Comparison of ENCODE assay signal across 10 cellular contexts in genomic region chr14:63039800-63040380, GRCh38. TPM values are rescaled to one million over a fixed set of nuclear protein-coding genes. Genes with fewer than 3 reads are reported as not detected.
DNase-seq lines count a peak whose midpoint lies in the region; ATAC-seq and TF ChIP-seq lines count a peak whose summit lies in the region.
"Had no signal": no experiment of that assay in that cellular context is flagged by ENCODE, and none has a peak within 500 bp of the region (broad histone marks: within the 10 kb centered on the region; RNA-seq: fewer than 3 reads in every experiment).

No MANE protein-coding gene starts in this region.

- no peak overlapping the region for H3K27ac ChIP-seq in right cardiac atrium (ENCODE audit: low read length)
- H3K27ac ChIP-seq: BLaER1 treated with 17β-estradiol and CSF1 and Interleukin-3, amounts not matched to agents 10 nM and 100 nM had no signal

- ATAC-seq in esophagus mucosa (peak; percentile 82), GM21367 (IDR thresholded peaks at IDR 0.05; ENCODE audit: unreplicated experiment) (no peak), HG03280 (IDR thresholded peaks at IDR 0.05; ENCODE audit: unreplicated experiment) (no peak), right cardiac atrium (no peak)

- TF ChIP-seq CTCF in type B pancreatic cell (conservative IDR thresholded peaks at IDR 0.05): peak; percentile 72

- intact Hi-C loops in right cardiac atrium (cut with DNase I): no loop called here

- peaks cover 9% of the 10 kb centered on the region for H3K27me3 ChIP-seq in right cardiac atrium (ENCODE audit: control insufficient read depth, insufficient read depth)
- H3K27me3 ChIP-seq: BLaER1 treated with 17β-estradiol and CSF1 and Interleukin-3, amounts not matched to agents 10 nM and 100 nM had no signal

- DNase-seq in SIG-M5 treated with dmso at 0.1 percent for 504 hours (lab: John Stamatoyannopoulos, UW; ENCODE audit: unreplicated experiment) (peak; percentile 41), SIG-M5 (lab: John Stamatoyannopoulos, UW) (no peak), NCI-H82 (lab: John Stamatoyannopoulos, UW) (peak; percentile 47), type B pancreatic cell (ENCODE audit: extremely low spot score, unreplicated experiment) (no peak), right cardiac atrium (no peak)

- 21% methylated on average over 3 of the region's 3 CpGs for WGBS in right cardiac atrium

- no peak overlapping the region for H3K27ac Mint-ChIP-seq in type B pancreatic cell

- H3K4me3 ChIP-seq in right cardiac atrium (ENCODE audit: low read length): no peak overlapping the region
- H3K4me3 ChIP-seq: BLaER1 treated with 17β-estradiol and CSF1 and Interleukin-3, amounts not matched to agents 10 nM and 100 nM had no signal

- no peaks in the 10 kb centered on the region for H3K4me1 ChIP-seq in right cardiac atrium (ENCODE audit: control insufficient read depth, insufficient read depth, low read length)

- H3K9me3 Mint-ChIP-seq in type B pancreatic cell: no peaks in the 10 kb centered on the region

- H3K27me3 Mint-ChIP-seq in type B pancreatic cell: peaks cover 51% of the 10 kb centered on the region

- no peaks in the 10 kb centered on the region for H3K36me3 Mint-ChIP-seq in type B pancreatic cell

- no peaks in the 10 kb centered on the region for H3K4me1 Mint-ChIP-seq in type B pancreatic cell (ENCODE audit: unreplicated experiment)

- no peaks in the 10 kb centered on the region for H3K9me3 ChIP-seq in right cardiac atrium (ENCODE audit: control insufficient read depth, low read length)

- no peak overlapping the region for H3K4me3 Mint-ChIP-seq in type B pancreatic cell

RNA-seq across cellular contexts. Expression of gene KCNH5, which starts 5.4 kb away (rescaled TPM):
- not detected for total RNA-seq in esophagus mucosa
- total RNA-seq in type B pancreatic cell (ENCODE audit: low replicate concordance): 0.88 and 2.8 TPM in 2 replicates
- not detected for total RNA-seq in right cardiac atrium
- polyA plus RNA-seq in right cardiac atrium: not detected
- total RNA-seq: dermis microvascular lymphatic vessel endothelial cell had no signal

Comparison
In these comparisons a context has a peak if more than half of its experiments do, and no peak if none do; other contexts are left out.
1. DNase-seq: peak in SIG-M5 treated with dmso at 0.1 percent for 504 hours (single experiment) and NCI-H82 (single experiment); none in SIG-M5 (single experiment), type B pancreatic cell (single experiment) and right cardiac atrium (0 of 3).